In the genomic region with DNA sequence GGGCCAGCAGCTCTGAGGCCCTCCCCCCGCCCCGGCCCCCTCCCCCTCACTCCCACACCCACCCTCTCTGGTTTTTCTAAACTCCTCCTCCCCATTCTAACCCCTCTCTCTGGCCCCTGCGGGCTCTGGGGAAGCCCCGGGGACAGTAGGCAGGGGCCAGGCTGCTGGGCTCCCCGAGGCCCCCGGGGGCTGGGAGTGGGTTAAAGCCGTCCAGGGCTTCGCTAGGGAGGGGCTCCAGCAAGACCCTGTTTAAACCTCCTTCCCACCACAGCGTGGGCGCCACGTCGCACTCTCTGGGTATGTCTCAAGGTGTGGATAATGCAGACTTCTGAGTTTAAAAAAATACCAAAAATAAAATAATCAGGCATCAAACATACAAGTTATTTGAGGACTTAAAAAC, we compare ENCODE assay signal across 24 cellular contexts. TPM values are rescaled to one million over a fixed set of nuclear protein-coding genes. Genes with fewer than 3 reads are reported as not detected.
"Had no signal": no experiment of that assay in that cellular context is flagged by ENCODE, and none has a peak within 500 bp of the region (broad histone marks: within the 10 kb centered on the region; RNA-seq: fewer than 3 reads in every experiment).

No MANE protein-coding gene starts in this region.

- H3K4me3 ChIP-seq: K562, SJSA1, SK-N-MC had no signal

- H3K9me3 ChIP-seq: SJSA1 had no signal

- H3K9ac ChIP-seq: KMS-11 had no signal

- H3K36me3 ChIP-seq: SJSA1 had no signal

- FAIRE-seq: K562 had no signal

- ATAC-seq: K562, Panc1, Right ventricle myocardium inferior had no signal

- DNase-seq: Kasumi-1, MM.1S, NCI-H1092 treated with DMSO at 0.1 percent for 48 hours, NCI-H1436 treated with DMSO at 0.1 percent for 48 hours, NCI-H1694, NCI-H187 treated with DMSO at 0.1 percent for 48 hours, NCI-H2029 treated with DMSO at 0.1 percent for 48 hours, NCI-H2171 treated with DMSO at 0.1 percent for 48 hours, NCI-H345, NCI-H524, NCI-H526 treated with DMSO at 0.1 percent for 48 hours, NCI-H748 treated with DMSO at 0.1 percent for 48 hours, SIG-M5 had no signal

- H3K4me2 ChIP-seq: KMS-11 had no signal

- H3K27ac ChIP-seq: KMS-11, SJSA1, SK-N-MC had no signal

- H3K4me3 Mint-ChIP-seq: IgD-negative memory B cell had no signal

- H3K36me3 Mint-ChIP-seq: IgD-negative memory B cell had no signal

- H3K9me3 Mint-ChIP-seq: IgD-negative memory B cell had no signal

- H3K4me1 Mint-ChIP-seq: IgD-negative memory B cell had no signal

- H3K4me1 ChIP-seq: SJSA1 had no signal

RNA-seq across cellular contexts. Expression of a gene that starts 51.4 kb away (rescaled TPM):
- total RNA-seq: HT1080, K562, M059J, NCI-H460, Right ventricle myocardium inferior, RPMI7951, SJSA1 had no signal
- polyA plus RNA-seq: K562 had no signal
